ENCODE assay signal across 8 cellular contexts in genomic region chr1:7808253-7808844, GRCh38. TPM values are rescaled to one million over a fixed set of nuclear protein-coding genes. Genes with fewer than 3 reads are reported as not detected.
DNase-seq lines count a peak whose midpoint lies in the region; ATAC-seq and TF ChIP-seq lines count a peak whose summit lies in the region.

No MANE protein-coding gene starts in this region.

- no peak overlapping the region for H3K4me2 ChIP-seq in OCI-LY7 (ENCODE audit: low read length)

- DNase-seq in AG04449 (ENCODE audit: low read depth, low spot score) (no peak), OCI-LY7 (ENCODE audit: low spot score) (peak; percentile 44), esophagus squamous epithelium (lab: John Stamatoyannopoulos, UW) (no peak), spleen (no peak), anterior cingulate cortex (lab: John Stamatoyannopoulos, UW) (no peak)
- no peak for DNase-seq in activated naive CD4-positive, alpha-beta T cell treated with anti-CD3 and anti-CD28 coated beads, Interleukin-2, amount 50 U/mL, for 16 hours

- no peaks in the 10 kb centered on the region for H4K20me1 ChIP-seq in OCI-LY7 (ENCODE audit: insufficient read depth, low read length)

- H3K9me2 ChIP-seq in OCI-LY7 (ENCODE audit: insufficient read depth, low read length), result no peaks in the 10 kb centered on the region

- H3K36me3 ChIP-seq in OCI-LY7 (ENCODE audit: insufficient read depth, low read length) (no peaks in the 10 kb centered on the region), esophagus squamous epithelium (peaks cover 0 to 93% (median 33%) of the 10 kb centered on the region in 3 donors), spleen (peaks cover 0 to 84% (median 48%) of the 10 kb centered on the region in 6 donors)

- TF ChIP-seq POLR2A in esophagus squamous epithelium (IDR thresholded peaks at IDR 0.05) (no peak), spleen (IDR thresholded peaks at IDR 0.05) (no peak)

- POLR2A ChIA-PET in AG04449 (lab: Yijun Ruan, JAX), result interaction anchor here (1.1 kb wide), 1 partner anchor 167 kb away, joined by 3 read pairs; no protein-coding TSS in a partner anchor
- POLR2A ChIA-PET in OCI-LY7 (lab: Charles Lee), result no interaction called here

- no TSS peak for BruUV-seq in OCI-LY7 (replicated peaks; lab: Mats Ljungman, UMichigan)

- no peaks in the 10 kb centered on the region for H3K27me3 ChIP-seq in esophagus squamous epithelium
- no peaks in the 10 kb centered on the region for H3K27me3 ChIP-seq in spleen (replicated peaks in 1 of 7)

- WGBS in esophagus squamous epithelium, 2 donors, result 17% methylated on average over 1 of the region's 1 CpG
- 6 to 35% (median 16%) methylated on average over 1 of the region's 1 CpG for WGBS in spleen, 5 donors

- H3K9me3 ChIP-seq in OCI-LY7 (ENCODE audit: low read length), result peaks cover 4% of the 10 kb centered on the region; the same call in 1 of the 2 replicates
- peaks cover 0 to 3% (median 2%) of the 10 kb centered on the region in 3 donors for H3K9me3 ChIP-seq in esophagus squamous epithelium
- peaks cover 0 to 9% (median 5%) of the 10 kb centered on the region in 8 donors for H3K9me3 ChIP-seq in spleen

- TF ChIP-seq CTCF in AG04449 (IDR thresholded peaks at IDR 0.05; ENCODE audit: insufficient read depth, low read length, missing control alignments), result peak; percentile 39
- peak; percentile 28; the same call in 1 of the 2 replicates for TF ChIP-seq CTCF in GM12875 (IDR thresholded peaks at IDR 0.05; ENCODE audit: borderline replicate concordance, insufficient read depth, low read depth, low read length)
- TF ChIP-seq CTCF in OCI-LY7 (conservative IDR thresholded peaks at IDR 0.05; ENCODE audit: low read length), result peak; percentile 82
- TF ChIP-seq CTCF in esophagus squamous epithelium (IDR thresholded peaks at IDR 0.05), result peak; percentile 35 to 61 (median 44)
- peak in 10 of 11 experiments; percentile 11 to 55 (median 40) for TF ChIP-seq CTCF in spleen (IDR thresholded peaks at IDR 0.05 in 8 of 11, conservative IDR thresholded peaks at IDR 0.05 in 3 of 11)

- intact Hi-C loops in OCI-LY7 (cut with micrococcal nuclease; ENCODE audit: unreplicated experiment) (loop anchor here (2.0 kb wide), 1 partner anchor 94 kb away; no protein-coding TSS in a partner anchor), esophagus squamous epithelium (cut with DNase I) (no loop called here), spleen (cut with DNase I; ENCODE audit: low total_unique reads) (no loop called here)

- H3K4me3 ChIP-seq in AG04449 (ENCODE audit: low read depth, low read length), result no peak overlapping the region
- H3K4me3 ChIP-seq in GM12875 (ENCODE audit: low read depth, low read length), result no peak overlapping the region
- no peak overlapping the region for H3K4me3 ChIP-seq in OCI-LY7 (ENCODE audit: low read depth, low read length, poor library complexity, severe bottlenecking)
- H3K4me3 ChIP-seq in esophagus squamous epithelium, result no peak overlapping the region
- no peak overlapping the region for H3K4me3 ChIP-seq in spleen

- no peaks in the 10 kb centered on the region for H3K79me2 ChIP-seq in OCI-LY7 (ENCODE audit: insufficient read depth, low read depth, low read length)

- CTCF ChIA-PET in AG04449 (lab: Yijun Ruan, JAX), result interaction anchor here (0.8 to 3.5 kb wide), 18 partner anchors 10 to 167 kb away, joined by 3 to 14 read pairs (median 5); no protein-coding TSS in a partner anchor
- CTCF ChIA-PET in OCI-LY7 (lab: Charles Lee; ENCODE audit: unreplicated experiment), result interaction anchor here (0.7 kb wide), 1 partner anchor 19 kb away, joined by 3 read pairs; no protein-coding TSS in a partner anchor

- H2AFZ ChIP-seq in OCI-LY7 (ENCODE audit: low read length), result no peak overlapping the region

- H3K4me1 ChIP-seq in OCI-LY7 (ENCODE audit: insufficient read depth, low read length, poor library complexity, severe bottlenecking) (no peaks in the 10 kb centered on the region), esophagus squamous epithelium (no peaks in the 10 kb centered on the region), spleen (no peaks in the 10 kb centered on the region)

- H3K27ac ChIP-seq in OCI-LY7 (ENCODE audit: low read depth, low read length, poor library complexity, severe bottlenecking), result no peak overlapping the region
- H3K27ac ChIP-seq in esophagus squamous epithelium, result no peak overlapping the region
- no peak overlapping the region for H3K27ac ChIP-seq in spleen

- ATAC-seq in GM18873 (IDR thresholded peaks at IDR 0.05; ENCODE audit: low FRiP score, unreplicated experiment), result no peak

RNA-seq across cellular contexts. Expression of gene PER3, which starts 24.3 kb away (rescaled TPM):
- 9.0 and 12.0 TPM in 2 replicates for total RNA-seq in OCI-LY7 (2014; rRNA removed; shearing (Covaris generic))
- total RNA-seq in OCI-LY7 (2022) (13.1 and 15.9 TPM in 2 replicates), esophagus squamous epithelium (10 to 100 TPM in 2 of 4 donors, 1 to 10 TPM in 2; 6.7 to 21.0 (median 8.9) TPM), spleen (10 to 100 TPM in 5 of 7 donors, 1 to 10 TPM in 2; 7.7 to 17.5 (median 14.1) TPM)
- 1 to 10 TPM; 1.7 to 3.5 (median 3.2) TPM for polyA plus RNA-seq in spleen

RNA-seq across cellular contexts. Expression of gene VAMP3, which starts 37.3 kb away (rescaled TPM):
- 24.4 and 34.9 TPM in 2 replicates for total RNA-seq in OCI-LY7 (2014; rRNA removed; shearing (Covaris generic))
- total RNA-seq in OCI-LY7 (2022) (30.5 and 31.6 TPM in 2 replicates), esophagus squamous epithelium (10 to 100 TPM; 55.8 to 94.6 (median 75.4) TPM), spleen (100 to 1,000 TPM in 3 of 7 donors, 10 to 100 TPM in 4; 71.5 to 181 (median 90.6) TPM)
- 10 to 100 TPM; 29.9 to 52.1 (median 31.1) TPM for polyA plus RNA-seq in spleen

RNA-seq across cellular contexts. Expression of gene UTS2, which starts 44.5 kb away (rescaled TPM):
- not detected in 2 replicates for total RNA-seq in OCI-LY7 (2014; rRNA removed; shearing (Covaris generic))
- total RNA-seq in OCI-LY7 (2022), result not detected in 2 replicates
- total RNA-seq in esophagus squamous epithelium, result not detected
- 1 to 10 TPM in 1 of 7 donors, under 1 TPM in 3, not detected in 3; 0.63 to 3.9 (median 0.78) TPM for total RNA-seq in spleen
- 1 to 10 TPM in 1 of 3 donors, under 1 TPM in 2; 0.45 to 5.3 (median 0.71) TPM for polyA plus RNA-seq in spleen

Comparison
In these comparisons a context has a peak if more than half of its experiments do, and no peak if none do; other contexts are left out.
1. CTCF ChIP-seq: peak in every context shown above with its lines; median percentile 82 in OCI-LY7; 44 in esophagus squamous epithelium; 40 in spleen; 39 in AG04449; 28 in GM12875.